40 cellular contexts compared by ENCODE assay signal in genomic region chr11:106474274-106474673, GRCh38.
"Had no signal": no experiment of that assay in that cellular context is flagged by ENCODE, and none has a peak within 500 bp of the region (broad histone marks: within the 10 kb centered on the region; RNA-seq: fewer than 3 reads in every experiment).

No MANE protein-coding gene starts in this region.

- H3K36me3 ChIP-seq: adrenal gland, ascending aorta, brain microvascular endothelial cell, breast epithelium, cardiac muscle cell had no signal

- H3K27me3 ChIP-seq: adrenal gland, ascending aorta, body of pancreas, brain microvascular endothelial cell, breast epithelium, cardiac muscle cell had no signal

- H3K36me3 Mint-ChIP-seq: activated naive CD4-positive, alpha-beta T cell treated with anti-CD3 and anti-CD28 coated beads, Interleukin-2, amount 10 ng/mL, durations not matched to agents 7 days and 5 days; activated naive CD4-positive, alpha-beta T cell treated with anti-CD3 and anti-CD28 coated beads, Interleukin-2, amount 50 U/mL, for 24 hours; activated naive CD4-positive, alpha-beta T cell treated with anti-CD3 and anti-CD28 coated beads, Interleukin-2, amount 50 U/mL, for 72 hours; activated naive CD8-positive, alpha-beta T cell; activated naive CD8-positive, alpha-beta T cell treated with anti-CD3 and anti-CD28 coated beads for 36 hours; activated naive CD8-positive, alpha-beta T cell treated with anti-CD3 and anti-CD28 coated beads, Interleukin-2, amount 10 ng/mL, durations not matched to agents 7 days and 5 days; brain had no signal

- H3K4me3 Mint-ChIP-seq: activated naive CD4-positive, alpha-beta T cell treated with anti-CD3 and anti-CD28 coated beads for 36 hours; activated naive CD4-positive, alpha-beta T cell treated with anti-CD3 and anti-CD28 coated beads, Interleukin-2, amount 10 ng/mL, durations not matched to agents 7 days and 5 days; activated naive CD4-positive, alpha-beta T cell treated with anti-CD3 and anti-CD28 coated beads, Interleukin-2, amount 50 U/mL, for 24 hours; activated naive CD8-positive, alpha-beta T cell; activated naive CD8-positive, alpha-beta T cell treated with anti-CD3 and anti-CD28 coated beads for 36 hours; activated naive CD8-positive, alpha-beta T cell treated with anti-CD3 and anti-CD28 coated beads, Interleukin-2, amount 10 ng/mL, durations not matched to agents 7 days and 5 days; activated naive CD8-positive, alpha-beta T cell treated with anti-CD3 and anti-CD28 coated beads, Interleukin-2, amount 50 U/mL, for 24 hours; activated T-cell treated with anti-CD3 and anti-CD28 coated beads, Interleukin-2, amount 50 U/mL, for 24 hours; activated T-cell treated with anti-CD3 and anti-CD28 coated beads, Interleukin-2, amount 50 U/mL, for 4 hours; activated T-cell treated with anti-CD3 and anti-CD28 coated beads, Interleukin-2, amount 50 U/mL, for 72 hours; activated T-helper 1 cell treated with anti-CD3 and anti-CD28 coated beads, Interleukin-12 subunit alpha, Interleukin-12 subunit beta, Interleukin-2, Interleukin-4 antibody, amounts not matched to agents 30 ng/mL and 10 ng/mL and 1 ng/mL, durations not matched to agents 14 hours and 24 hours and 36 hours; activated T-helper 17 cell treated with anti-CD3 and anti-CD28 coated beads, Interleukin-2, amount 50 U/mL, for 72 hours; brain; central memory CD8-positive, alpha-beta T cell had no signal

- H3K4me1 Mint-ChIP-seq: activated naive CD4-positive, alpha-beta T cell treated with anti-CD3 and anti-CD28 coated beads, Interleukin-2, amount 10 ng/mL, durations not matched to agents 7 days and 5 days; activated naive CD4-positive, alpha-beta T cell treated with anti-CD3 and anti-CD28 coated beads, Interleukin-2, amount 50 U/mL, for 24 hours; activated naive CD8-positive, alpha-beta T cell treated with anti-CD3 and anti-CD28 coated beads for 36 hours; activated naive CD8-positive, alpha-beta T cell treated with anti-CD3 and anti-CD28 coated beads, Interleukin-2, amount 10 ng/mL, durations not matched to agents 7 days and 5 days; activated naive CD8-positive, alpha-beta T cell treated with anti-CD3 and anti-CD28 coated beads, Interleukin-2, amount 50 U/mL, for 24 hours; activated T-helper 17 cell treated with anti-CD3 and anti-CD28 coated beads, Interleukin-2, amount 50 U/mL, for 72 hours; central memory CD8-positive, alpha-beta T cell had no signal

- H3K9me3 ChIP-seq: adrenal gland, ascending aorta, body of pancreas had no signal

- FAIRE-seq: astrocyte, bronchial epithelial cell had no signal

- H3K4me1 ChIP-seq: ascending aorta, body of pancreas, breast epithelium had no signal

- H3K9me3 Mint-ChIP-seq: activated T-helper 17 cell treated with anti-CD3 and anti-CD28 coated beads, Interleukin-2, amount 50 U/mL, for 72 hours; activated T-helper 2 cell treated with anti-CD3 and anti-CD28 coated beads, Interferon-gamma antibody, Interleukin-2, Interleukin-4, amounts not matched to agents 10 μg/mL and 5 μg/mL and 100 μg/mL, durations not matched to agents 14 hours and 24 hours and 36 hours had no signal

- H3K27me3 Mint-ChIP-seq: activated naive CD4-positive, alpha-beta T cell treated with anti-CD3 and anti-CD28 coated beads, Interleukin-2, amount 10 ng/mL, durations not matched to agents 7 days and 5 days; activated naive CD4-positive, alpha-beta T cell treated with anti-CD3 and anti-CD28 coated beads, Interleukin-2, amount 50 U/mL, for 24 hours; activated naive CD8-positive, alpha-beta T cell; activated naive CD8-positive, alpha-beta T cell treated with anti-CD3 and anti-CD28 coated beads for 36 hours; activated naive CD8-positive, alpha-beta T cell treated with anti-CD3 and anti-CD28 coated beads, Interleukin-2, amount 10 ng/mL, durations not matched to agents 7 days and 5 days; activated naive CD8-positive, alpha-beta T cell treated with anti-CD3 and anti-CD28 coated beads, Interleukin-2, amount 50 U/mL, for 24 hours; activated T-cell treated with anti-CD3 and anti-CD28 coated beads, Interleukin-2, amount 50 U/mL, for 24 hours; activated T-helper 17 cell treated with anti-CD3 and anti-CD28 coated beads, Interleukin-2, amount 50 U/mL, for 72 hours; central memory CD8-positive, alpha-beta T cell had no signal

- H3K27ac Mint-ChIP-seq: activated naive CD4-positive, alpha-beta T cell treated with anti-CD3 and anti-CD28 coated beads for 36 hours; activated naive CD4-positive, alpha-beta T cell treated with anti-CD3 and anti-CD28 coated beads, Interleukin-2, amount 10 ng/mL, durations not matched to agents 7 days and 5 days; activated naive CD4-positive, alpha-beta T cell treated with anti-CD3 and anti-CD28 coated beads, Interleukin-2, amount 50 U/mL, for 24 hours; activated naive CD4-positive, alpha-beta T cell treated with anti-CD3 and anti-CD28 coated beads, Interleukin-2, amount 50 U/mL, for 72 hours; activated naive CD8-positive, alpha-beta T cell; activated naive CD8-positive, alpha-beta T cell treated with anti-CD3 and anti-CD28 coated beads for 36 hours; activated naive CD8-positive, alpha-beta T cell treated with anti-CD3 and anti-CD28 coated beads, Interleukin-2, amount 10 ng/mL, durations not matched to agents 7 days and 5 days; activated naive CD8-positive, alpha-beta T cell treated with anti-CD3 and anti-CD28 coated beads, Interleukin-2, amount 50 U/mL, for 24 hours; activated T-cell treated with anti-CD3 and anti-CD28 coated beads, Interleukin-2, amount 50 U/mL, for 24 hours; activated T-cell treated with anti-CD3 and anti-CD28 coated beads, Interleukin-2, amount 50 U/mL, for 72 hours; activated T-helper 1 cell treated with anti-CD3 and anti-CD28 coated beads, Interleukin-12 subunit alpha, Interleukin-12 subunit beta, Interleukin-2, Interleukin-4 antibody, amounts not matched to agents 30 ng/mL and 10 ng/mL and 1 ng/mL, durations not matched to agents 14 hours and 24 hours and 36 hours; activated T-helper 17 cell treated with anti-CD3 and anti-CD28 coated beads, Interleukin-2, amount 50 U/mL, for 72 hours; activated T-helper 2 cell treated with anti-CD3 and anti-CD28 coated beads, Interferon-gamma antibody, Interleukin-2, Interleukin-4, amounts not matched to agents 10 μg/mL and 5 μg/mL and 100 μg/mL, durations not matched to agents 14 hours and 24 hours and 36 hours had no signal

- ATAC-seq: activated naive CD4-positive, alpha-beta T cell treated with anti-CD3 and anti-CD28 coated beads, Interleukin-2, amount 50 U/mL, for 72 hours; activated naive CD8-positive, alpha-beta T cell treated with anti-CD3 and anti-CD28 coated beads, Interleukin-2, amount 50 U/mL, for 24 hours; activated T-cell treated with anti-CD3 and anti-CD28 coated beads, Interleukin-2, amount 50 U/mL, for 4 hours; activated T-cell treated with anti-CD3 and anti-CD28 coated beads, Interleukin-2, amount 50 U/mL, for 72 hours; activated T-helper 17 cell treated with anti-CD3 and anti-CD28 coated beads, Interleukin-2, amount 50 U/mL, for 72 hours; body of pancreas had no signal

- DNase-seq: activated effector memory CD4-positive, alpha-beta T cell treated with anti-CD3 and anti-CD28 coated beads, Interleukin-2, amount 50 U/mL, for 16 hours; activated effector memory CD4-positive, alpha-beta T cell treated with Interleukin-2 at 50 U/mL for 16 hours; activated gamma-delta T cell; activated gamma-delta T cell treated with Interleukin-2 at 50 U/mL for 16 hours; activated naive CD4-positive, alpha-beta T cell; activated naive CD4-positive, alpha-beta T cell treated with anti-CD3 and anti-CD28 coated beads for 36 hours; activated naive CD4-positive, alpha-beta T cell treated with anti-CD3 and anti-CD28 coated beads, Interleukin-2, amount 10 ng/mL, durations not matched to agents 7 days and 5 days; activated naive CD4-positive, alpha-beta T cell treated with anti-CD3 and anti-CD28 coated beads, Interleukin-2, amount 50 U/mL, for 16 hours; activated naive CD4-positive, alpha-beta T cell treated with Interleukin-2 at 50 U/mL for 16 hours; activated naive CD8-positive, alpha-beta T cell treated with anti-CD3 and anti-CD28 coated beads for 36 hours; activated naive CD8-positive, alpha-beta T cell treated with anti-CD3 and anti-CD28 coated beads, Interleukin-2, amount 10 ng/mL, durations not matched to agents 7 days and 5 days; activated naive CD8-positive, alpha-beta T cell treated with anti-CD3 and anti-CD28 coated beads, Interleukin-2, amount 50 U/mL, for 24 hours; activated T-cell treated with anti-CD3 and anti-CD28 coated beads, Interleukin-2, amount 50 U/mL, for 1 hour; activated T-cell treated with anti-CD3 and anti-CD28 coated beads, Interleukin-2, amount 50 U/mL, for 24 hours; activated T-cell treated with anti-CD3 and anti-CD28 coated beads, Interleukin-2, amount 50 U/mL, for 4 hours; activated T-cell treated with anti-CD3 and anti-CD28 coated beads, Interleukin-2, amount 50 U/mL, for 48 hours; activated T-cell treated with anti-CD3 and anti-CD28 coated beads, Interleukin-2, amount 50 U/mL, for 72 hours; adrenal gland; amniotic stem cell; amygdala; anterior cingulate cortex; aorta; body of pancreas; brain microvascular endothelial cell; caudate nucleus; central memory CD4-positive, alpha-beta T cell; cerebellar nuclear complex had no signal

- H3K27ac ChIP-seq: ascending aorta, body of pancreas, breast epithelium, cardiac muscle cell had no signal

- H3K4me3 ChIP-seq: adrenal gland, ascending aorta, body of pancreas, breast epithelium, cardiac muscle cell had no signal
